In the genomic region with DNA sequence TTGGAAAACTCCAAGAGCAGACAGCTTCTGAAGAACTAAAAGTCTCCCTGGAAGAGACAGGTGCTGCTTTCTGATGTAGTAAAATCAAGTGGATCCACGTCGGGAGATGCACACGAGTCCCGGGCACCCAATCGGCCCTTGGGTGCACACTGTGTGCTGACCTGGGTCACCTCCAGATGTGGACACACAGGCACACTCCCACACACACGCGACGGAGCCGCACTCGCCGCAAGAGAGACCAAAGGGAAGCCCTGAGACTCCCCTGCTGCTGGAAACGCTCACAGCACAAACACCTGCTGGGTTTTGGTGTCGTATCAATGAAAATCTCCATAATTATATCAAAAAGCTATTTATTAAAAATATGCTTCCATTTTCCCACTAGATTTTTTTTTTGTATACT, we compare ENCODE assay signal across 1 cellular context.
TF ChIP-seq lines count a peak whose summit lies in the region.

No MANE protein-coding gene starts in this region.

TF ChIP-seq in GM23338, 12 proteins besides CTCF, POLR2A, EP300 and RAD21 (continued from another document):
- TF ChIP-seq, protein P1, sequence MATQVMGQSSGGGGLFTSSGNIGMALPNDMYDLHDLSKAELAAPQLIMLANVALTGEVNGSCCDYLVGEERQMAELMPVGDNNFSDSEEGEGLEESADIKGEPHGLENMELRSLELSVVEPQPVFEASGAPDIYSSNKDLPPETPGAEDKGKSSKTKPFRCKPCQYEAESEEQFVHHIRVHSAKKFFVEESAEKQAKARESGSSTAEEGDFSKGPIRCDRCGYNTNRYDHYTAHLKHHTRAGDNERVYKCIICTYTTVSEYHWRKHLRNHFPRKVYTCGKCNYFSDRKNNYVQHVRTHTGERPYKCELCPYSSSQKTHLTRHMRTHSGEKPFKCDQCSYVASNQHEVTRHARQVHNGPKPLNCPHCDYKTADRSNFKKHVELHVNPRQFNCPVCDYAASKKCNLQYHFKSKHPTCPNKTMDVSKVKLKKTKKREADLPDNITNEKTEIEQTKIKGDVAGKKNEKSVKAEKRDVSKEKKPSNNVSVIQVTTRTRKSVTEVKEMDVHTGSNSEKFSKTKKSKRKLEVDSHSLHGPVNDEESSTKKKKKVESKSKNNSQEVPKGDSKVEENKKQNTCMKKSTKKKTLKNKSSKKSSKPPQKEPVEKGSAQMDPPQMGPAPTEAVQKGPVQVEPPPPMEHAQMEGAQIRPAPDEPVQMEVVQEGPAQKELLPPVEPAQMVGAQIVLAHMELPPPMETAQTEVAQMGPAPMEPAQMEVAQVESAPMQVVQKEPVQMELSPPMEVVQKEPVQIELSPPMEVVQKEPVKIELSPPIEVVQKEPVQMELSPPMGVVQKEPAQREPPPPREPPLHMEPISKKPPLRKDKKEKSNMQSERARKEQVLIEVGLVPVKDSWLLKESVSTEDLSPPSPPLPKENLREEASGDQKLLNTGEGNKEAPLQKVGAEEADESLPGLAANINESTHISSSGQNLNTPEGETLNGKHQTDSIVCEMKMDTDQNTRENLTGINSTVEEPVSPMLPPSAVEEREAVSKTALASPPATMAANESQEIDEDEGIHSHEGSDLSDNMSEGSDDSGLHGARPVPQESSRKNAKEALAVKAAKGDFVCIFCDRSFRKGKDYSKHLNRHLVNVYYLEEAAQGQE (IDR thresholded peaks at IDR 0.05; ENCODE audit: unreplicated experiment), result no peak
- TF ChIP-seq EZH2 (IDR thresholded peaks at IDR 0.05; ENCODE audit: low read depth, unreplicated experiment) (no peak), EZH2phosphoT487 (IDR thresholded peaks at IDR 0.05; ENCODE audit: unreplicated experiment) (no peak), POLR2AphosphoS5 (IDR thresholded peaks at IDR 0.05; ENCODE audit: low read depth) (no peak), NANOG (IDR thresholded peaks at IDR 0.05; ENCODE audit: borderline replicate concordance) (no peak), ZNF331 (CRISPR knock-in tag; IDR thresholded peaks at IDR 0.05; ENCODE audit: low read depth) (no peak), ZNF114 (CRISPR knock-in tag; IDR thresholded peaks at IDR 0.05) (no peak), JUNB (IDR thresholded peaks at IDR 0.05; ENCODE audit: unreplicated experiment) (no peak)
- TF ChIP-seq, protein P2, sequence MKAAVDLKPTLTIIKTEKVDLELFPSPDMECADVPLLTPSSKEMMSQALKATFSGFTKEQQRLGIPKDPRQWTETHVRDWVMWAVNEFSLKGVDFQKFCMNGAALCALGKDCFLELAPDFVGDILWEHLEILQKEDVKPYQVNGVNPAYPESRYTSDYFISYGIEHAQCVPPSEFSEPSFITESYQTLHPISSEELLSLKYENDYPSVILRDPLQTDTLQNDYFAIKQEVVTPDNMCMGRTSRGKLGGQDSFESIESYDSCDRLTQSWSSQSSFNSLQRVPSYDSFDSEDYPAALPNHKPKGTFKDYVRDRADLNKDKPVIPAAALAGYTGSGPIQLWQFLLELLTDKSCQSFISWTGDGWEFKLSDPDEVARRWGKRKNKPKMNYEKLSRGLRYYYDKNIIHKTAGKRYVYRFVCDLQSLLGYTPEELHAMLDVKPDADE (IDR thresholded peaks at IDR 0.05), result no peak
- TF ChIP-seq, protein P3, sequence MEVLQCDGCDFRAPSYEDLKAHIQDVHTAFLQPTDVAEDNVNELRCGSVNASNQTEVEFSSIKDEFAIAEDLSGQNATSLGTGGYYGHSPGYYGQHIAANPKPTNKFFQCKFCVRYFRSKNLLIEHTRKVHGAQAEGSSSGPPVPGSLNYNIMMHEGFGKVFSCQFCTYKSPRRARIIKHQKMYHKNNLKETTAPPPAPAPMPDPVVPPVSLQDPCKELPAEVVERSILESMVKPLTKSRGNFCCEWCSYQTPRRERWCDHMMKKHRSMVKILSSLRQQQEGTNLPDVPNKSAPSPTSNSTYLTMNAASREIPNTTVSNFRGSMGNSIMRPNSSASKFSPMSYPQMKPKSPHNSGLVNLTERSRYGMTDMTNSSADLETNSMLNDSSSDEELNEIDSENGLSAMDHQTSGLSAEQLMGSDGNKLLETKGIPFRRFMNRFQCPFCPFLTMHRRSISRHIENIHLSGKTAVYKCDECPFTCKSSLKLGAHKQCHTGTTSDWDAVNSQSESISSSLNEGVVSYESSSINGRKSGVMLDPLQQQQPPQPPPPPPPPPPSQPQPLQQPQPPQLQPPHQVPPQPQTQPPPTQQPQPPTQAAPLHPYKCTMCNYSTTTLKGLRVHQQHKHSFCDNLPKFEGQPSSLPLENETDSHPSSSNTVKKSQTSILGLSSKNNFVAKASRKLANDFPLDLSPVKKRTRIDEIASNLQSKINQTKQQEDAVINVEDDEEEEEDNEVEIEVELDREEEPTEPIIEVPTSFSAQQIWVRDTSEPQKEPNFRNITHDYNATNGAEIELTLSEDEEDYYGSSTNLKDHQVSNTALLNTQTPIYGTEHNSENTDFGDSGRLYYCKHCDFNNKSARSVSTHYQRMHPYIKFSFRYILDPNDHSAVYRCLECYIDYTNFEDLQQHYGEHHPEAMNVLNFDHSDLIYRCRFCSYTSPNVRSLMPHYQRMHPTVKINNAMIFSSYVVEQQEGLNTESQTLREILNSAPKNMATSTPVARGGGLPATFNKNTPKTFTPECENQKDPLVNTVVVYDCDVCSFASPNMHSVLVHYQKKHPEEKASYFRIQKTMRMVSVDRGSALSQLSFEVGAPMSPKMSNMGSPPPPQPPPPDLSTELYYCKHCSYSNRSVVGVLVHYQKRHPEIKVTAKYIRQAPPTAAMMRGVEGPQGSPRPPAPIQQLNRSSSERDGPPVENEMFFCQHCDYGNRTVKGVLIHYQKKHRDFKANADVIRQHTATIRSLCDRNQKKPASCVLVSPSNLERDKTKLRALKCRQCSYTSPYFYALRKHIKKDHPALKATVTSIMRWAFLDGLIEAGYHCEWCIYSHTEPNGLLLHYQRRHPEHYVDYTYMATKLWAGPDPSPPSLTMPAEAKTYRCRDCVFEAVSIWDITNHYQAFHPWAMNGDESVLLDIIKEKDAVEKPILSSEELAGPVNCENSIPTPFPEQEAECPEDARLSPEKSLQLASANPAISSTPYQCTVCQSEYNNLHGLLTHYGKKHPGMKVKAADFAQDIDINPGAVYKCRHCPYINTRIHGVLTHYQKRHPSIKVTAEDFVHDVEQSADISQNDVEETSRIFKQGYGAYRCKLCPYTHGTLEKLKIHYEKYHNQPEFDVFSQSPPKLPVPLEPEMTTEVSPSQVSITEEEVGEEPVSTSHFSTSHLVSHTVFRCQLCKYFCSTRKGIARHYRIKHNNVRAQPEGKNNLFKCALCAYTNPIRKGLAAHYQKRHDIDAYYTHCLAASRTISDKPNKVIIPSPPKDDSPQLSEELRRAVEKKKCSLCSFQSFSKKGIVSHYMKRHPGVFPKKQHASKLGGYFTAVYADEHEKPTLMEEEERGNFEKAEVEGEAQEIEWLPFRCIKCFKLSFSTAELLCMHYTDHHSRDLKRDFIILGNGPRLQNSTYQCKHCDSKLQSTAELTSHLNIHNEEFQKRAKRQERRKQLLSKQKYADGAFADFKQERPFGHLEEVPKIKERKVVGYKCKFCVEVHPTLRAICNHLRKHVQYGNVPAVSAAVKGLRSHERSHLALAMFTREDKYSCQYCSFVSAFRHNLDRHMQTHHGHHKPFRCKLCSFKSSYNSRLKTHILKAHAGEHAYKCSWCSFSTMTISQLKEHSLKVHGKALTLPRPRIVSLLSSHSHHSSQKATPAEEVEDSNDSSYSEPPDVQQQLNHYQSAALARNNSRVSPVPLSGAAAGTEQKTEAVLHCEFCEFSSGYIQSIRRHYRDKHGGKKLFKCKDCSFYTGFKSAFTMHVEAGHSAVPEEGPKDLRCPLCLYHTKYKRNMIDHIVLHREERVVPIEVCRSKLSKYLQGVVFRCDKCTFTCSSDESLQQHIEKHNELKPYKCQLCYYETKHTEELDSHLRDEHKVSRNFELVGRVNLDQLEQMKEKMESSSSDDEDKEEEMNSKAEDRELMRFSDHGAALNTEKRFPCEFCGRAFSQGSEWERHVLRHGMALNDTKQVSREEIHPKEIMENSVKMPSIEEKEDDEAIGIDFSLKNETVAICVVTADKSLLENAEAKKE (CRISPR knock-in tag; IDR thresholded peaks at IDR 0.05), result no peak
